15 cellular contexts compared by ENCODE assay signal in the genomic region with DNA sequence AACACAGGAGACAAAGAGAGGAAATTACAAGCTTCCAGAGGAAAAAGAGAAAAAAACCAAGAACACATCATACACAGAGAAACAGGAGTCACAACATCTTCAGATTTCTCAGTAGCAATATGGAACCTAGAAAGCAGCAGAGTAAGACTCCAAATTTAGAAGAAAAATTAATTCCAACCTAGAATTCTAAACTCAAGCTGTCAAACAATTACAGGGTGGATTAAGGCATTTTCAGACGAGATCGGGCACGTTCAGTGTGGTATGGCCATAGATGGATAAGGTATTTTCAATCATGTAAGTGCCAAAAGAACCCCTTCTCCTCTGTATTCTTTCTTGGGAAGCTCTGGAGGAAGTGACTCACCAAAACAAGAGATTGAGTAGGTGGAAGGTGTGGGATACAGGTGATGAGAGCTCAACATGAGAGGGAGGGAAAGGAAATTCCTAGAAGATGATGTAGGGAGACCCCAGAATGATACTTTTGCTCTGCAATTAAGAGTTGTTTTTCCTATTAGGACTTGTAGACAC. TPM values are rescaled to one million over a fixed set of nuclear protein-coding genes. Genes with fewer than 3 reads are reported as not detected.
DNase-seq lines count a peak whose midpoint lies in the region; ATAC-seq and TF ChIP-seq lines count a peak whose summit lies in the region.
"Had no signal": no experiment of that assay in that cellular context is flagged by ENCODE, and none has a peak within 500 bp of the region (broad histone marks: within the 10 kb centered on the region; RNA-seq: fewer than 3 reads in every experiment).

No MANE protein-coding gene starts in this region.

- H3K4me1 Mint-ChIP-seq in naive thymus-derived CD4-positive, alpha-beta T cell = no peaks in the 10 kb centered on the region
- H3K4me1 Mint-ChIP-seq: CD4-positive, alpha-beta memory T cell had no signal

- H3K4me3 ChIP-seq in esophagus muscularis mucosa (no peak overlapping the region), dorsolateral prefrontal cortex (no peak overlapping the region)
- no peak overlapping the region for H3K4me3 ChIP-seq in naive thymus-derived CD4-positive, alpha-beta T cell (ENCODE audit: low read length)
- H3K4me3 ChIP-seq: A549, HAP-1 had no signal

- H3K27ac ChIP-seq in RWPE1 = no peak overlapping the region
- H3K27ac ChIP-seq in esophagus muscularis mucosa (replicated peaks in 1 of 4) = no peak overlapping the region
- no peak overlapping the region for H3K27ac ChIP-seq in dorsolateral prefrontal cortex
- H3K27ac ChIP-seq in naive thymus-derived CD4-positive, alpha-beta T cell (ENCODE audit: low read depth, low read length) = no peak overlapping the region
- H3K27ac ChIP-seq: A549, C4-2B, HL-60 had no signal

- H3K9me3 Mint-ChIP-seq in naive thymus-derived CD4-positive, alpha-beta T cell = peaks cover 0 to 6% (median 0%) of the 10 kb centered on the region in 11 donors
- H3K9me3 Mint-ChIP-seq: CD4-positive, alpha-beta memory T cell had no signal

- no peak for TF ChIP-seq POLR2A in esophagus muscularis mucosa (IDR thresholded peaks at IDR 0.05; ENCODE audit: low read depth)

- no peaks in the 10 kb centered on the region for H3K36me3 ChIP-seq in esophagus muscularis mucosa
- no peaks in the 10 kb centered on the region for H3K36me3 ChIP-seq in naive thymus-derived CD4-positive, alpha-beta T cell (ENCODE audit: control insufficient read depth in 2 of 3, insufficient read depth in 3 of 3, low read length in 3 of 3)
- H3K36me3 ChIP-seq: BE2C, HAP-1 had no signal

- H3K27me3 ChIP-seq in esophagus muscularis mucosa = no peaks in the 10 kb centered on the region
- peaks cover 0 to 2% (median 0%) of the 10 kb centered on the region in 45 donors for H3K27me3 ChIP-seq in dorsolateral prefrontal cortex
- H3K27me3 ChIP-seq in naive thymus-derived CD4-positive, alpha-beta T cell (ENCODE audit: control insufficient read depth in 2 of 2, insufficient read depth in 2 of 2, low read length in 2 of 2) = no peaks in the 10 kb centered on the region
- H3K27me3 ChIP-seq: BE2C had no signal

- H3K27me3 Mint-ChIP-seq in naive thymus-derived CD4-positive, alpha-beta T cell = peaks cover 30 to 53% (median 40%) of the 10 kb centered on the region in 5 donors

- no peak for TF ChIP-seq CTCF in RWPE1 (conservative IDR thresholded peaks at IDR 0.05; ENCODE audit: low read depth)
- no peak for TF ChIP-seq CTCF in esophagus muscularis mucosa (IDR thresholded peaks at IDR 0.05)
- TF ChIP-seq CTCF in dorsolateral prefrontal cortex (IDR thresholded peaks at IDR 0.05 in 54 of 56, conservative IDR thresholded peaks at IDR 0.05 in 2 of 56; ENCODE audit: low read depth in 1 of 56, partially characterized antibody in 56 of 56) = no peak

- H3K4me1 ChIP-seq in esophagus muscularis mucosa = no peaks in the 10 kb centered on the region
- no peaks in the 10 kb centered on the region for H3K4me1 ChIP-seq in naive thymus-derived CD4-positive, alpha-beta T cell (ENCODE audit: control insufficient read depth in 2 of 2, insufficient read depth in 2 of 2, low read length in 2 of 2)
- H3K4me1 ChIP-seq: A549, BE2C, HAP-1 had no signal

- H3K4me3 Mint-ChIP-seq in naive thymus-derived CD4-positive, alpha-beta T cell = no peak overlapping the region
- H3K4me3 Mint-ChIP-seq: CD4-positive, alpha-beta memory T cell had no signal

- intact Hi-C loops in esophagus muscularis mucosa (cut with DNase I) = no loop called here
- intact Hi-C loops in dorsolateral prefrontal cortex (cut with DNase I) = no loop called here
- intact Hi-C loops in naive thymus-derived CD4-positive, alpha-beta T cell (cut with micrococcal nuclease) = no loop called here

- POLR2A ChIA-PET in RWPE1 (lab: Yijun Ruan, JAX; ENCODE audit: low non-redundant PET) = no interaction called here
- POLR2A ChIA-PET in naive thymus-derived CD4-positive, alpha-beta T cell (lab: Charles Lee) = no interaction called here

- H3K36me3 Mint-ChIP-seq in naive thymus-derived CD4-positive, alpha-beta T cell = no peaks in the 10 kb centered on the region
- H3K36me3 Mint-ChIP-seq: CD4-positive, alpha-beta memory T cell had no signal

- 88% methylated on average over 3 of the region's 3 CpGs for WGBS in esophagus muscularis mucosa

- CTCF ChIA-PET in RWPE1 (lab: Yijun Ruan, JAX) = interaction anchor here (0.6 to 0.7 kb wide), 2 partner anchors 638 to 1178 kb away, joined by 3 to 5 read pairs; no protein-coding TSS in a partner anchor
- CTCF ChIA-PET in naive thymus-derived CD4-positive, alpha-beta T cell (lab: Charles Lee) = no interaction called here

- peaks cover 0 to 4% (median 0%) of the 10 kb centered on the region in 4 donors for H3K9me3 ChIP-seq in esophagus muscularis mucosa
- H3K9me3 ChIP-seq in naive thymus-derived CD4-positive, alpha-beta T cell (ENCODE audit: control insufficient read depth in 2 of 3, low read length in 3 of 3) = no peaks in the 10 kb centered on the region
- H3K9me3 ChIP-seq: A549, BE2C, HAP-1 had no signal

- no peak for ATAC-seq in naive thymus-derived CD4-positive, alpha-beta T cell
- ATAC-seq: A549 had no signal

- in situ Hi-C loops in G401 (cut with HindIII; ENCODE audit: low sequenced_read_pairs) = no loop called here

- DNase-seq in RWPE1 (ENCODE audit: low spot score) (peak; percentile 87), dermis blood vessel endothelial cell (peak; percentile 7), esophagus muscularis mucosa (ENCODE audit: extremely low spot score) (peak; percentile 42), dorsolateral prefrontal cortex (no peak), HCEC 1CT (no peak), G401 (ENCODE audit: low spot score) (no peak)
- DNase-seq in naive thymus-derived CD4-positive, alpha-beta T cell = no peak
- DNase-seq: BE2C; CD4-positive, alpha-beta memory T cell; DMS79; GOT3 had no signal

- TF ChIP-seq EP300 in esophagus muscularis mucosa (IDR thresholded peaks at IDR 0.05) = no peak

- no peak overlapping the region for H3K27ac Mint-ChIP-seq in naive thymus-derived CD4-positive, alpha-beta T cell
- H3K27ac Mint-ChIP-seq: CD4-positive, alpha-beta memory T cell had no signal

RNA-seq across cellular contexts. Expression of a gene that starts 51.6 kb away (rescaled TPM):
- 67.8 and 77.3 TPM in 2 replicates for total RNA-seq in dermis blood vessel endothelial cell
- 10 to 100 TPM; 58.6 to 78.7 (median 69.3) TPM for total RNA-seq in esophagus muscularis mucosa
- total RNA-seq in dorsolateral prefrontal cortex = 100 to 1,000 TPM in 6 of 120 experiments, 10 to 100 TPM in 114; 52.9 to 109 (median 80.0) TPM
- 10 to 100 TPM; 56.6 to 69.6 (median 63.0) TPM for total RNA-seq in naive thymus-derived CD4-positive, alpha-beta T cell
- polyA plus RNA-seq in naive thymus-derived CD4-positive, alpha-beta T cell = 100 to 1,000 TPM; 114 to 122 TPM
- total RNA-seq in G401 (2014; rRNA removed; shearing (Covaris generic)) = 74.5 and 117 TPM in 2 replicates

Comparison
In these comparisons a context has a peak if more than half of its experiments do, and no peak if none do; other contexts are left out.
1. DNase-seq: peak in RWPE1 (single experiment), dermis blood vessel endothelial cell (single experiment) and esophagus muscularis mucosa (single experiment); none in dorsolateral prefrontal cortex (0 of 10), HCEC 1CT (single experiment), naive thymus-derived CD4-positive, alpha-beta T cell (0 of 9) and G401 (single experiment).